Comparison of ENCODE assay signal across 8 cellular contexts in genomic region chr12:14239350-14239934, GRCh38.
A peak's percentile ranks its signal among the peaks of the same experiment; 100 is the strongest.
DNase-seq lines count a peak whose midpoint lies in the region; ATAC-seq, FAIRE-seq and TF ChIP-seq lines count a peak whose summit lies in the region.

No MANE protein-coding gene starts in this region.

- intact Hi-C loops in stomach (cut with DNase I; ENCODE audit: low total_unique reads) = no loop called here

- H3K27ac Mint-ChIP-seq in astrocyte (ENCODE audit: unreplicated experiment) = peak overlapping the region; percentile 58

- no peak for FAIRE-seq in astrocyte (lab: Jason Lieb, UNC)

- H4K20me1 ChIP-seq in astrocyte (ENCODE audit: insufficient read depth, low read length) = no peaks in the 10 kb centered on the region

- ATAC-seq in GM18508 (IDR thresholded peaks at IDR 0.05; ENCODE audit: insufficient read depth, unreplicated experiment) (peak; percentile 73), HG02973 (IDR thresholded peaks at IDR 0.05; ENCODE audit: unreplicated experiment) (peak; percentile 76)

- H3K4me1 ChIP-seq in ACC112 (ENCODE audit: control insufficient read depth, insufficient read depth, low read length, unreplicated experiment) = no peaks in the 10 kb centered on the region
- peaks cover 2% of the 10 kb centered on the region for H3K4me1 ChIP-seq in astrocyte (ENCODE audit: insufficient read depth, low read length)
- peaks cover 2% of the 10 kb centered on the region for H3K4me1 ChIP-seq in thymus (ENCODE audit: control insufficient read depth, insufficient read depth, low read length)
- H3K4me1 ChIP-seq in stomach = peaks cover 0 to 7% (median 2%) of the 10 kb centered on the region in 4 donors

- peak; percentile 88 for DNase-seq in NOMO-1 treated with dmso at 0.1 percent for 144 hours (lab: John Stamatoyannopoulos, UW; ENCODE audit: unreplicated experiment)
- DNase-seq in astrocyte (ENCODE audit: low read depth) = peak; percentile 57
- DNase-seq in left kidney (ENCODE audit: low read depth, low spot score) = peak; percentile 77
- DNase-seq in stomach = no peak

- H3K4me3 Mint-ChIP-seq in astrocyte (ENCODE audit: unreplicated experiment) = no peak overlapping the region

- H3K79me2 ChIP-seq in ACC112 (ENCODE audit: control insufficient read depth, insufficient read depth, low read length, unreplicated experiment) (no peaks in the 10 kb centered on the region), astrocyte (ENCODE audit: insufficient read depth, low read length) (no peaks in the 10 kb centered on the region)

- H3K27ac ChIP-seq in ACC112 (ENCODE audit: low read depth, low read length) = no peak overlapping the region
- H3K27ac ChIP-seq in astrocyte (ENCODE audit: low read depth, low read length) = no peak overlapping the region
- H3K27ac ChIP-seq in thymus (ENCODE audit: low read depth) = peak overlapping the region; percentile 69
- H3K27ac ChIP-seq in stomach = no peak overlapping the region

- H3K9me3 Mint-ChIP-seq in astrocyte (ENCODE audit: unreplicated experiment) = peaks cover 7% of the 10 kb centered on the region

- no peak for TF ChIP-seq CTCF in astrocyte (IDR thresholded peaks at IDR 0.05; ENCODE audit: insufficient read depth, low read depth, low read length)
- TF ChIP-seq CTCF in stomach (IDR thresholded peaks at IDR 0.05) = no peak

- no peaks in the 10 kb centered on the region for H3K36me3 ChIP-seq in ACC112 (ENCODE audit: insufficient read depth, low read length)
- H3K36me3 ChIP-seq in astrocyte (ENCODE audit: insufficient read depth, low read length) = no peaks in the 10 kb centered on the region
- H3K36me3 ChIP-seq in thymus (ENCODE audit: control insufficient read depth, insufficient read depth) = no peaks in the 10 kb centered on the region
- H3K36me3 ChIP-seq in stomach = no peaks in the 10 kb centered on the region

- H3K9me3 ChIP-seq in astrocyte (ENCODE audit: insufficient read depth, low read depth, low read length) = no peaks in the 10 kb centered on the region
- no peaks in the 10 kb centered on the region for H3K9me3 ChIP-seq in thymus (ENCODE audit: control insufficient read depth)
- H3K9me3 ChIP-seq in stomach = peaks cover 9 to 30% (median 19%) of the 10 kb centered on the region in 4 donors

- no peaks in the 10 kb centered on the region for H3K27me3 Mint-ChIP-seq in astrocyte (ENCODE audit: low read depth, unreplicated experiment)

- WGBS in thymus = 33% methylated on average over 13 of the region's 13 CpGs
- 56 to 72% (median 68%) methylated on average over 13 of the region's 13 CpGs for WGBS in stomach, 5 donors

- H3K4me1 Mint-ChIP-seq in astrocyte (ENCODE audit: low read depth, unreplicated experiment) = peaks cover 6% of the 10 kb centered on the region

- peaks cover 2% of the 10 kb centered on the region for H3K36me3 Mint-ChIP-seq in astrocyte (ENCODE audit: low read depth, unreplicated experiment)

- H3K27me3 ChIP-seq in ACC112 (ENCODE audit: insufficient read depth, low read length) = peaks cover 7% of the 10 kb centered on the region; the same call in 1 of the 2 replicates
- no peaks in the 10 kb centered on the region for H3K27me3 ChIP-seq in astrocyte (ENCODE audit: insufficient read depth, low read length)
- H3K27me3 ChIP-seq in thymus (ENCODE audit: control insufficient read depth, insufficient read depth) = no peaks in the 10 kb centered on the region
- H3K27me3 ChIP-seq in stomach = no peaks in the 10 kb centered on the region

- TF ChIP-seq EP300 in stomach (IDR thresholded peaks at IDR 0.05) = no peak

- no peak for TF ChIP-seq POLR2A in stomach (IDR thresholded peaks at IDR 0.05)

- peak overlapping the region; percentile 32 for H3K4me2 ChIP-seq in astrocyte (ENCODE audit: low read length)

- no peak overlapping the region for H3K9ac ChIP-seq in astrocyte (ENCODE audit: low read length)

- no peak overlapping the region for H3K4me3 ChIP-seq in ACC112 (ENCODE audit: low read depth, low read length)
- H3K4me3 ChIP-seq in astrocyte (ENCODE audit: insufficient read depth, low read depth, low read length) = no peak overlapping the region
- H3K4me3 ChIP-seq in thymus (ENCODE audit: low read length) = peak overlapping the region; percentile 34
- H3K4me3 ChIP-seq in stomach = peak overlapping the region in 1 of 4 donors; percentile 15

- H2AFZ ChIP-seq in ACC112 (ENCODE audit: low read length, unreplicated experiment) (peak overlapping the region; percentile 55), astrocyte (ENCODE audit: low read depth, low read length) (peak overlapping the region; percentile 28)
